Comparison of ENCODE assay signal across 1 cellular context in genomic region chr9:96620832-96621269, GRCh38.
TF ChIP-seq lines count a peak whose summit lies in the region.

No MANE protein-coding gene starts in this region.

TF ChIP-seq in H1, 55 proteins besides CTCF, POLR2A, EP300 and RAD21:
- TF ChIP-seq SP2 (IDR thresholded peaks at IDR 0.05; ENCODE audit: low read length), result no peak
- peak; percentile 40; the same call in 1 of the 2 replicates for TF ChIP-seq EGR1 (IDR thresholded peaks at IDR 0.05; ENCODE audit: borderline replicate concordance, low read depth, low read length)
- peak; percentile 70 for TF ChIP-seq SRF (IDR thresholded peaks at IDR 0.05; ENCODE audit: low read depth, low read length)
- TF ChIP-seq TAF1 (IDR thresholded peaks at IDR 0.05; ENCODE audit: low read depth, low read length), result peak; percentile 39; the same call in 1 of the 2 replicates
- TF ChIP-seq SP4 (IDR thresholded peaks at IDR 0.05; ENCODE audit: low read length), result no peak
- TF ChIP-seq MAX (IDR thresholded peaks at IDR 0.05), result no peak
- TF ChIP-seq HDAC2 (IDR thresholded peaks at IDR 0.05; ENCODE audit: borderline replicate concordance in 1 of 2, low read depth in 2 of 2, low read length in 2 of 2), result 0 out of 4 replicates have a peak, but pooled peaks of 1 of the 2 experiments have one; percentile 24
- TF ChIP-seq RBBP5 (IDR thresholded peaks at IDR 0.05; ENCODE audit: borderline replicate concordance, low read depth, low read length), result no peak
- no peak for TF ChIP-seq MAFK (IDR thresholded peaks at IDR 0.05; ENCODE audit: low read depth, low read length)
- no peak for TF ChIP-seq CBX5 (IDR thresholded peaks at IDR 0.05; ENCODE audit: low read depth, low read length)
- no peak for TF ChIP-seq CHD1 (IDR thresholded peaks at IDR 0.05; ENCODE audit: low read depth, low read length)
- peak; percentile 71 for TF ChIP-seq NANOG (IDR thresholded peaks at IDR 0.05; ENCODE audit: insufficient read depth, low read depth, low read length, poor library complexity, severe bottlenecking)
- peak; percentile 38 for TF ChIP-seq ASH2L (IDR thresholded peaks at IDR 0.05; ENCODE audit: low read length)
- no peak for TF ChIP-seq TCF12 (IDR thresholded peaks at IDR 0.05; ENCODE audit: low read depth, low read length)
